11 cellular contexts compared by ENCODE assay signal in genomic region chr6:27056615-27057014, GRCh38.
"Had no signal": no experiment of that assay in that cellular context is flagged by ENCODE, and none has a peak within 500 bp of the region (broad histone marks: within the 10 kb centered on the region; RNA-seq: fewer than 3 reads in every experiment).

No MANE protein-coding gene starts in this region.

- H3K4me3 ChIP-seq: GM23248, GM23338, HAP-1 had no signal

- H3K36me3 ChIP-seq: HAP-1 had no signal

- FAIRE-seq: H1, H54 had no signal

- DNase-seq: GM23248, GOT3, H7, H9, HCEC 1CT, HFFc6 had no signal

- H3K4me2 ChIP-seq: GM23338 had no signal

- ATAC-seq: GM23338, HCT116 had no signal

- H3K9me3 ChIP-seq: HAP-1 had no signal

- H3K27ac ChIP-seq: GM23248 had no signal

- H3K4me3 Mint-ChIP-seq: GM23338, H9, HFFc6 had no signal

- H3K9ac ChIP-seq: GM23248 had no signal

- H2AFZ ChIP-seq: GM23248, GM23338 had no signal

- H3K9me3 Mint-ChIP-seq: GM23338, H9, HFFc6 had no signal

- H3K4me1 ChIP-seq: HAP-1 had no signal

- H3K27ac Mint-ChIP-seq: GM23338, H9, HFFc6 had no signal
